ENCODE assay signal across 26 cellular contexts in genomic region chr17:48631693-48632578, GRCh38. TPM values are rescaled to one million over a fixed set of nuclear protein-coding genes. Genes with fewer than 3 reads are reported as not detected.
DNase-seq lines count a peak whose midpoint lies in the region; ATAC-seq, FAIRE-seq and TF ChIP-seq lines count a peak whose summit lies in the region.
"Had no signal": no experiment of that assay in that cellular context is flagged by ENCODE, and none has a peak within 500 bp of the region (broad histone marks: within the 10 kb centered on the region; RNA-seq: fewer than 3 reads in every experiment).

No MANE protein-coding gene starts in this region.

- H3K36me3 Mint-ChIP-seq in CD8-positive, alpha-beta memory T cell, result no peaks in the 10 kb centered on the region
- H3K36me3 Mint-ChIP-seq in activated B cell treated with CpG ODN at 0.5 μM for 24 hours (ENCODE audit: low read depth) (no peaks in the 10 kb centered on the region), nephron progenitor cell (ENCODE audit: low read depth) (peaks cover 15% of the 10 kb centered on the region)
- H3K36me3 Mint-ChIP-seq: brain had no signal

- peaks cover 71 to 95% of the 10 kb centered on the region in 2 donors for H3K27me3 Mint-ChIP-seq in CD8-positive, alpha-beta memory T cell
- peaks cover 84% of the 10 kb centered on the region for H3K27me3 Mint-ChIP-seq in activated B cell treated with CpG ODN at 0.5 μM for 24 hours
- peaks cover 11% of the 10 kb centered on the region for H3K27me3 Mint-ChIP-seq in nephron progenitor cell (ENCODE audit: low read depth, poor library complexity)
- H3K27me3 Mint-ChIP-seq: brain had no signal

- peaks cover 0 to 1% (median 0%) of the 10 kb centered on the region in 5 donors for H3K9me3 Mint-ChIP-seq in CD8-positive, alpha-beta memory T cell
- H3K9me3 Mint-ChIP-seq in activated B cell treated with CpG ODN at 0.5 μM for 24 hours, result no peaks in the 10 kb centered on the region
- no peaks in the 10 kb centered on the region for H3K9me3 Mint-ChIP-seq in nephron progenitor cell
- H3K9me3 Mint-ChIP-seq: activated naive CD8-positive, alpha-beta T cell treated with anti-CD3 and anti-CD28 coated beads, Interleukin-2, amount 50 U/mL, for 24 hours; activated T-helper 2 cell treated with anti-CD3 and anti-CD28 coated beads, Interferon-gamma antibody, Interleukin-2, Interleukin-4, amounts not matched to agents 10 μg/mL and 5 μg/mL and 100 μg/mL, durations not matched to agents 14 hours and 24 hours and 36 hours; effector memory CD8-positive, alpha-beta T cell; T-helper 1 cell treated with Interleukin-12 subunit alpha and Interleukin-12 subunit beta and Interleukin-4 antibody, amounts not matched to agents 30 μg/mL and 1 μg/mL, for 36 hours had no signal

- no peak overlapping the region for H3K4me3 Mint-ChIP-seq in CD8-positive, alpha-beta memory T cell
- H3K4me3 Mint-ChIP-seq in activated B cell treated with CpG ODN at 0.5 μM for 24 hours (no peak overlapping the region), nephron progenitor cell (peak overlapping the region; percentile 99)

- no peaks in the 10 kb centered on the region for H3K9me3 ChIP-seq in CD8-positive, alpha-beta memory T cell (ENCODE audit: low read length)

- peaks cover 11 to 22% (median 17%) of the 10 kb centered on the region in 3 donors for H3K4me1 Mint-ChIP-seq in CD8-positive, alpha-beta memory T cell
- H3K4me1 Mint-ChIP-seq in activated B cell treated with CpG ODN at 0.5 μM for 24 hours (peaks cover 4% of the 10 kb centered on the region), nephron progenitor cell (peaks cover 88% of the 10 kb centered on the region)

- TF ChIP-seq CTCF in activated B cell treated with CpG ODN at 0.5 μM for 24 hours (IDR thresholded peaks at IDR 0.05) (no peak), nephron progenitor cell (IDR thresholded peaks at IDR 0.05) (no peak)

- H3K27ac ChIP-seq in CD8-positive, alpha-beta memory T cell (ENCODE audit: low read depth, low read length), result peak overlapping the region; percentile 77
- H3K27ac ChIP-seq: gastroesophageal sphincter, GM23248, parathyroid adenoma had no signal

- H3K27ac Mint-ChIP-seq in CD8-positive, alpha-beta memory T cell, result no peak overlapping the region
- H3K27ac Mint-ChIP-seq in activated B cell treated with CpG ODN at 0.5 μM for 24 hours (no peak overlapping the region), nephron progenitor cell (peak overlapping the region; percentile 99)
- H3K27ac Mint-ChIP-seq: activated naive CD8-positive, alpha-beta T cell treated with anti-CD3 and anti-CD28 coated beads, Interleukin-2, amount 50 U/mL, for 24 hours; activated T-helper 2 cell treated with anti-CD3 and anti-CD28 coated beads, Interferon-gamma antibody, Interleukin-2, Interleukin-4, amounts not matched to agents 10 μg/mL and 5 μg/mL and 100 μg/mL, durations not matched to agents 14 hours and 24 hours and 36 hours; brain; effector memory CD8-positive, alpha-beta T cell; naive thymus-derived CD4-positive, alpha-beta T cell had no signal

- POLR2A ChIA-PET in CD8-positive, alpha-beta memory T cell (lab: Charles Lee), result no interaction called here
- POLR2A ChIA-PET in activated B cell treated with CpG ODN at 0.5 μM for 24 hours (lab: Charles Lee), result interaction anchor here (0.6 kb wide), 1 partner anchor 1051 kb away, joined by 5 read pairs; no protein-coding TSS in a partner anchor

- FAIRE-seq in GM18507 (lab: Jason Lieb, UNC), result peak; percentile 67
- FAIRE-seq: urothelium cell line had no signal

- intact Hi-C loops in activated B cell treated with CpG ODN at 0.5 μM for 24 hours (cut with micrococcal nuclease), result no loop called here

- no peak for DNase-seq in CD8-positive, alpha-beta memory T cell
- no peak for DNase-seq in GM18507 (ENCODE audit: extremely low spot score, insufficient read length, low read depth)
- DNase-seq in activated B cell treated with CpG ODN at 0.5 μM for 24 hours, result peak; percentile 4
- DNase-seq in nephron progenitor cell, result peak; percentile 20
- no peak for DNase-seq in SIG-M5 treated with dmso at 0.1 percent for 504 hours (lab: John Stamatoyannopoulos, UW; ENCODE audit: unreplicated experiment)
- DNase-seq in superior temporal gyrus (ENCODE audit: extremely low spot score), result no peak
- DNase-seq in NAMALWA (ENCODE audit: low spot score), result no peak
- DNase-seq: activated CD4-positive, alpha-beta T cell treated with anti-CD3 and anti-CD28 coated beads for 48 hours; activated naive CD8-positive, alpha-beta T cell treated with anti-CD3 and anti-CD28 coated beads, Interleukin-2, amount 50 U/mL, for 24 hours; effector memory CD8-positive, alpha-beta T cell; GM23248; KBM-7; mesenchymal stem cell; naive thymus-derived CD4-positive, alpha-beta T cell; NCI-H2171 treated with DMSO at 0.1 percent for 48 hours; NCI-H526; substantia nigra had no signal

- ATAC-seq in activated B cell treated with CpG ODN at 0.5 μM for 24 hours (ENCODE audit: low read depth), result no peak
- no peak for ATAC-seq in GM19324 (IDR thresholded peaks at IDR 0.05; ENCODE audit: low FRiP score, unreplicated experiment)
- ATAC-seq: activated naive CD8-positive, alpha-beta T cell treated with anti-CD3 and anti-CD28 coated beads, Interleukin-2, amount 50 U/mL, for 24 hours; effector memory CD8-positive, alpha-beta T cell; gastroesophageal sphincter; naive thymus-derived CD4-positive, alpha-beta T cell had no signal

- H3K4me1 ChIP-seq in CD8-positive, alpha-beta memory T cell (ENCODE audit: insufficient read depth, low read length), result peaks cover 11% of the 10 kb centered on the region
- H3K4me1 ChIP-seq: parathyroid adenoma had no signal

- H3K36me3 ChIP-seq in CD8-positive, alpha-beta memory T cell (ENCODE audit: insufficient read depth, low read length), result no peaks in the 10 kb centered on the region
- H3K36me3 ChIP-seq: gastroesophageal sphincter had no signal

- CTCF ChIA-PET in CD8-positive, alpha-beta memory T cell (lab: Charles Lee), result interaction anchor here (0.7 to 1.9 kb wide), 4 partner anchors 9 to 139 kb away, joined by 3 to 8 read pairs (median 3); partner anchors contain the start of gene HOXB8
- CTCF ChIA-PET in activated B cell treated with CpG ODN at 0.5 μM for 24 hours (lab: Charles Lee), result interaction anchor here (1.6 to 1.7 kb wide), 2 partner anchors 9 to 13 kb away, joined by 6 to 9 read pairs; no protein-coding TSS in a partner anchor

- no peak overlapping the region for H3K4me3 ChIP-seq in CD8-positive, alpha-beta memory T cell (ENCODE audit: low read length)
- H3K4me3 ChIP-seq: gastroesophageal sphincter, GM23248 had no signal

- peaks cover 72% of the 10 kb centered on the region for H3K27me3 ChIP-seq in CD8-positive, alpha-beta memory T cell (ENCODE audit: insufficient read depth, low read length, poor library complexity, severe bottlenecking)

RNA-seq across cellular contexts. Expression of gene HOXB9, which starts 5.8 kb away (rescaled TPM):
- 1 to 10 TPM; 2.0 to 2.6 TPM for total RNA-seq in CD8-positive, alpha-beta memory T cell
- not detected for polyA plus RNA-seq in CD8-positive, alpha-beta memory T cell
- 0.13 TPM in 1 of 2 replicates, not detected in the other for total RNA-seq in activated B cell treated with CpG ODN at 0.5 μM for 24 hours
- total RNA-seq: gastroesophageal sphincter, GM23248 had no signal
- polyA plus RNA-seq: GM23248; naive thymus-derived CD4-positive, alpha-beta T cell had no signal

RNA-seq across cellular contexts. Expression of gene HOXB8, which starts 16.8 kb away (rescaled TPM):
- not detected for total RNA-seq in CD8-positive, alpha-beta memory T cell
- polyA plus RNA-seq in CD8-positive, alpha-beta memory T cell, result not detected
- total RNA-seq in activated B cell treated with CpG ODN at 0.5 μM for 24 hours, result not detected in 2 replicates
- total RNA-seq: activated T-helper 2 cell treated with anti-CD3 and anti-CD28 coated beads, Interferon-gamma antibody, Interleukin-2, Interleukin-4, amounts not matched to agents 10 μg/mL and 5 μg/mL and 100 μg/mL, durations not matched to agents 14 hours and 24 hours and 36 hours; GM23248; naive thymus-derived CD4-positive, alpha-beta T cell had no signal
- polyA plus RNA-seq: GM23248; naive thymus-derived CD4-positive, alpha-beta T cell had no signal

RNA-seq across cellular contexts. Expression of gene HOXB7, which starts 21.1 kb away (rescaled TPM):
- under 1 TPM; 0.89 to 0.96 TPM for total RNA-seq in CD8-positive, alpha-beta memory T cell
- polyA plus RNA-seq in CD8-positive, alpha-beta memory T cell, result 0.87 TPM
- 0.60 and 0.93 TPM in 2 replicates for total RNA-seq in activated B cell treated with CpG ODN at 0.5 μM for 24 hours
- polyA plus RNA-seq: naive thymus-derived CD4-positive, alpha-beta T cell had no signal

RNA-seq across cellular contexts. Expression of gene HOXB6, which starts 27.1 kb away (rescaled TPM):
- total RNA-seq in CD8-positive, alpha-beta memory T cell, result under 1 TPM; 0.22 to 0.37 TPM
- not detected for polyA plus RNA-seq in CD8-positive, alpha-beta memory T cell
- not detected in 2 replicates for total RNA-seq in activated B cell treated with CpG ODN at 0.5 μM for 24 hours
- polyA plus RNA-seq: naive thymus-derived CD4-positive, alpha-beta T cell had no signal

RNA-seq across cellular contexts. Expression of gene HOXB5, which starts 38.4 kb away (rescaled TPM):
- total RNA-seq in CD8-positive, alpha-beta memory T cell, result not detected
- not detected for polyA plus RNA-seq in CD8-positive, alpha-beta memory T cell
- not detected in 2 replicates for total RNA-seq in activated B cell treated with CpG ODN at 0.5 μM for 24 hours
- total RNA-seq: activated T-helper 2 cell treated with anti-CD3 and anti-CD28 coated beads, Interferon-gamma antibody, Interleukin-2, Interleukin-4, amounts not matched to agents 10 μg/mL and 5 μg/mL and 100 μg/mL, durations not matched to agents 14 hours and 24 hours and 36 hours; G401; naive thymus-derived CD4-positive, alpha-beta T cell; SK-MEL-5 had no signal
- polyA plus RNA-seq: naive thymus-derived CD4-positive, alpha-beta T cell had no signal

Comparison
In these comparisons a context has a peak if more than half of its experiments do, and no peak if none do; other contexts are left out.
1. DNase-seq: peak in activated B cell treated with CpG ODN at 0.5 μM for 24 hours (single experiment) and nephron progenitor cell (single experiment); none in CD8-positive, alpha-beta memory T cell (0 of 5), GM18507 (single experiment), SIG-M5 treated with dmso at 0.1 percent for 504 hours (single experiment), superior temporal gyrus (single experiment) and NAMALWA (single experiment).